Comparison of ENCODE assay signal across 15 cellular contexts in the genomic region with DNA sequence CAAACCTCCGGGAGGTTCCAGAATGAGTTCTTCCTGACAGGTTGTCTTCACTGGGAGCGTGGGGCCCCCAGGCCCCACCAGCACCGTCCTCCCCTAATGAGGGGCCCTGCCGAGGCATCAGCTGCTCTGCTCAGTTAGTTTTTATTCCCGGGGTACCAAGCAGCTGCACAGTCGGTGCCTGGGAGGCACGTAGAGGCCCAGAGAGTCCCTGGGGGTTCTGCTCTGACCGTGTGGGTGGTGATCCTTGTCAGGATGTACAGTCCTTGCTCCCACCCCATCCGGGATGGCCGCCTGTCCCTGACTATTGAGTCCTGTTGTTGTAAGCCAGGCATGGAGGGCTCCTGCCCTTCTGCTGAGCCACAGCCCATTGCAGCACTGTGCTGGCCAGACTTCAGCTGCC. TPM values are rescaled to one million over a fixed set of nuclear protein-coding genes. Genes with fewer than 3 reads are reported as not detected.
A peak's percentile ranks its signal among the peaks of the same experiment; 100 is the strongest.
DNase-seq lines count a peak whose midpoint lies in the region; ATAC-seq, FAIRE-seq and TF ChIP-seq lines count a peak whose summit lies in the region.
"Had no signal": no experiment of that assay in that cellular context is flagged by ENCODE, and none has a peak within 500 bp of the region (broad histone marks: within the 10 kb centered on the region; RNA-seq: fewer than 3 reads in every experiment).

No MANE protein-coding gene starts in this region.

- no peak overlapping the region for H3K4me3 ChIP-seq in BLaER1 treated with 17β-estradiol and CSF1 and Interleukin-3, amounts not matched to agents 10 nM and 100 nM
- H3K4me3 ChIP-seq in PC-3 (ENCODE audit: low read length), result no peak overlapping the region
- no peak overlapping the region for H3K4me3 ChIP-seq in endothelial cell of umbilical vein (replicated peaks in 1 of 3; ENCODE audit: insufficient read depth in 1 of 3, low read depth in 1 of 3, low read length in 3 of 3)
- H3K4me3 ChIP-seq: GM23248, Peyer's patch had no signal

- ATAC-seq in PC-3 (no peak), GM19324 (IDR thresholded peaks at IDR 0.05; ENCODE audit: low FRiP score, unreplicated experiment) (no peak), SK-N-SH treated with all-trans-retinoic acid at 6 μM for 48 hours (no peak; the same call in 2 of the 3 replicates)

- BruUV-seq in PC-3 (replicated peaks; lab: Mats Ljungman, UMichigan), result TSS peak; percentile 27
- TSS peak; percentile 15 for BruUV-seq in endothelial cell of umbilical vein (replicated peaks; lab: Mats Ljungman, UMichigan)

- no peaks in the 10 kb centered on the region for H3K9me2 ChIP-seq in PC-3 (replicated peaks; ENCODE audit: low read length)

- H3K9ac ChIP-seq in BLaER1 treated with 17β-estradiol and CSF1 and Interleukin-3, amounts not matched to agents 10 nM and 100 nM, result peak overlapping the region in 5 of 11 experiments; percentile 14 to 30 (median 25); a peak in 5 of 22 replicates
- no peak overlapping the region for H3K9ac ChIP-seq in PC-3 (ENCODE audit: low read length)
- no peak overlapping the region for H3K9ac ChIP-seq in endothelial cell of umbilical vein (replicated peaks; ENCODE audit: extremely low read depth, insufficient read depth, low read length)
- H3K9ac ChIP-seq: GM23248 had no signal

- FAIRE-seq in endothelial cell of umbilical vein (lab: Jason Lieb, UNC), result no peak
- FAIRE-seq: G401.6 had no signal

- H3K79me2 ChIP-seq in PC-3 (ENCODE audit: low read length) (no peaks in the 10 kb centered on the region), endothelial cell of umbilical vein (ENCODE audit: control insufficient read depth, insufficient read depth, low read length) (no peaks in the 10 kb centered on the region)

- H2AFZ ChIP-seq in PC-3 (ENCODE audit: low read length) (no peak overlapping the region), endothelial cell of umbilical vein (ENCODE audit: low read depth, low read length) (no peak overlapping the region)
- H2AFZ ChIP-seq: GM23248 had no signal

- H3K9me3 ChIP-seq in BLaER1 treated with 17β-estradiol and CSF1 and Interleukin-3, amounts not matched to agents 10 nM and 100 nM (replicated peaks in 1 of 11), result no peaks in the 10 kb centered on the region
- H3K9me3 ChIP-seq in PC-3 (ENCODE audit: low read length), result no peaks in the 10 kb centered on the region
- no peaks in the 10 kb centered on the region for H3K9me3 ChIP-seq in endothelial cell of umbilical vein (replicated peaks; ENCODE audit: control insufficient read depth, insufficient read depth, low read length)
- H3K9me3 ChIP-seq: Peyer's patch had no signal

- POLR2A ChIA-PET in PC-3 (lab: Charles Lee; ENCODE audit: unreplicated experiment) (no interaction called here), endothelial cell of umbilical vein (lab: Charles Lee) (no interaction called here)

- no peak overlapping the region for H3K4me2 ChIP-seq in BLaER1 treated with 17β-estradiol and CSF1 and Interleukin-3, amounts not matched to agents 10 nM and 100 nM
- H3K4me2 ChIP-seq in PC-3 (ENCODE audit: low read length), result no peak overlapping the region
- H3K4me2 ChIP-seq in endothelial cell of umbilical vein (ENCODE audit: insufficient read depth, low read length), result no peak overlapping the region

- H3K27me3 ChIP-seq in BLaER1 treated with 17β-estradiol and CSF1 and Interleukin-3, amounts not matched to agents 10 nM and 100 nM, result no peaks in the 10 kb centered on the region
- H3K27me3 ChIP-seq in PC-3 (ENCODE audit: low read length) (no peaks in the 10 kb centered on the region), endothelial cell of umbilical vein (ENCODE audit: control insufficient read depth in 2 of 2, insufficient read depth in 2 of 2, low read length in 2 of 2) (no peaks in the 10 kb centered on the region)
- H3K27me3 ChIP-seq: Peyer's patch had no signal

- dilution Hi-C loops in endothelial cell of umbilical vein (cut with MboI; ENCODE audit: extremely low pct_ligation_motif_present, low sequenced_read_pairs), result no loop called here

- CTCF ChIA-PET in PC-3 (lab: Charles Lee), result no interaction called here
- CTCF ChIA-PET in endothelial cell of umbilical vein (lab: Charles Lee), result no interaction called here

- H3K9me1 ChIP-seq in endothelial cell of umbilical vein (replicated peaks; ENCODE audit: control insufficient read depth, extremely low read depth, insufficient read depth, low read length), result no peaks in the 10 kb centered on the region

- TF ChIP-seq CTCF in PC-3 (conservative IDR thresholded peaks at IDR 0.05; ENCODE audit: low read depth, low read length) (no peak), endothelial cell of umbilical vein (IDR thresholded peaks at IDR 0.05; ENCODE audit: extremely low read depth in 1 of 2, insufficient read depth in 1 of 2, low read depth in 1 of 2, low read length in 2 of 2) (no peak)

- DNase-seq in PC-3 (no peak), endothelial cell of umbilical vein (ENCODE audit: low read depth, low spot score) (no peak)
- DNase-seq: CD8-positive, alpha-beta memory T cell; DND-41; GM23248; KG1; NCI-H1436; NCI-H2081 treated with DMSO at 0.1 percent for 48 hours; NCI-H510A treated with DMSO at 0.1 percent for 48 hours; Peyer's patch; SHP77 had no signal

- no peak for TF ChIP-seq POLR2A in endothelial cell of umbilical vein (IDR thresholded peaks at IDR 0.05; ENCODE audit: low read depth, low read length)

- intact Hi-C loops in PC-3 (cut with micrococcal nuclease) (no loop called here), endothelial cell of umbilical vein (cut with micrococcal nuclease) (no loop called here)

- peaks cover 0 to 67% (median 45%) of the 10 kb centered on the region in 11 experiments; a peak in 18 of 22 replicates for H4K20me1 ChIP-seq in BLaER1 treated with 17β-estradiol and CSF1 and Interleukin-3, amounts not matched to agents 10 nM and 100 nM
- H4K20me1 ChIP-seq in PC-3 (ENCODE audit: low read length) (no peaks in the 10 kb centered on the region), endothelial cell of umbilical vein (replicated peaks; ENCODE audit: control insufficient read depth, extremely low read depth, insufficient read depth, low read length) (no peaks in the 10 kb centered on the region)

- H3F3A ChIP-seq in PC-3 (ENCODE audit: low read length, unreplicated experiment), result no peaks in the 10 kb centered on the region

- H3K36me3 ChIP-seq in BLaER1 treated with 17β-estradiol and CSF1 and Interleukin-3, amounts not matched to agents 10 nM and 100 nM, result peaks cover 64 to 99% (median 93%) of the 10 kb centered on the region in 11 experiments
- H3K36me3 ChIP-seq in PC-3 (ENCODE audit: low read depth, low read length) (peaks cover 3% of the 10 kb centered on the region; the same call in 1 of the 2 replicates), endothelial cell of umbilical vein (ENCODE audit: control insufficient read depth in 2 of 2, extremely low read depth in 1 of 2, insufficient read depth in 2 of 2, low read length in 2 of 2) (peaks cover 6 to 40% of the 10 kb centered on the region in 2 experiments)

- H3K4me1 ChIP-seq in BLaER1 treated with 17β-estradiol and CSF1 and Interleukin-3, amounts not matched to agents 10 nM and 100 nM, result peaks cover 18 to 41% (median 29%) of the 10 kb centered on the region in 10 experiments
- no peaks in the 10 kb centered on the region for H3K4me1 ChIP-seq in PC-3 (ENCODE audit: insufficient read depth, low read length)
- no peaks in the 10 kb centered on the region for H3K4me1 ChIP-seq in endothelial cell of umbilical vein (ENCODE audit: control insufficient read depth, extremely low read depth, insufficient read depth, low read length)
- H3K4me1 ChIP-seq: Peyer's patch had no signal

- peak overlapping the region in 6 of 11 experiments; percentile 10 to 43 (median 32); a peak in 9 of 22 replicates for H3K27ac ChIP-seq in BLaER1 treated with 17β-estradiol and CSF1 and Interleukin-3, amounts not matched to agents 10 nM and 100 nM
- H3K27ac ChIP-seq in PC-3 (ENCODE audit: low read length) (no peak overlapping the region), endothelial cell of umbilical vein (ENCODE audit: insufficient read depth, low read depth, low read length) (no peak overlapping the region)
- H3K27ac ChIP-seq: GM23248, Peyer's patch had no signal

RNA-seq across cellular contexts. Expression of gene NMRAL1, which starts 18.5 kb away (rescaled TPM):
- total RNA-seq in PC-3 (2014; rRNA removed), result 92.6 and 119 TPM in 2 replicates
- total RNA-seq in endothelial cell of umbilical vein, result 38.4 and 48.0 TPM in 2 replicates
- 84.4 and 101 TPM in 2 replicates for polyA plus RNA-seq in endothelial cell of umbilical vein
- 76.1 and 86.6 TPM in 2 replicates for polyA plus RNA-seq in endothelial cell of umbilical vein (2011; cell fraction: cytosol; rRNA removed)
- polyA plus RNA-seq in endothelial cell of umbilical vein (2011; cell fraction: nucleus; rRNA removed), result 50.3 and 65.3 TPM in 2 replicates
- 52.2 and 55.6 TPM in 2 replicates for polyA plus RNA-seq in endothelial cell of umbilical vein (2012)
- polyA minus RNA-seq in endothelial cell of umbilical vein, result 45.8 and 55.4 TPM in 2 replicates
- polyA minus RNA-seq in endothelial cell of umbilical vein (2011; cell fraction: cytosol; rRNA and poly(A)+ RNA removed), result 57.0 TPM
- polyA minus RNA-seq in endothelial cell of umbilical vein (2011; cell fraction: nucleus; rRNA and poly(A)+ RNA removed), result 11.1 and 13.6 TPM in 2 replicates

RNA-seq across cellular contexts. Expression of gene HMOX2, which starts 20.2 kb away (rescaled TPM):
- 86.9 and 88.1 TPM in 2 replicates for total RNA-seq in PC-3 (2014; rRNA removed)
- 80.7 and 92.6 TPM in 2 replicates for total RNA-seq in endothelial cell of umbilical vein
- 86.3 and 91.0 TPM in 2 replicates for polyA plus RNA-seq in endothelial cell of umbilical vein
- 95.0 and 103 TPM in 2 replicates for polyA plus RNA-seq in endothelial cell of umbilical vein (2011; cell fraction: cytosol; rRNA removed)
- polyA plus RNA-seq in endothelial cell of umbilical vein (2011; cell fraction: nucleus; rRNA removed), result 48.7 and 63.5 TPM in 2 replicates
- 130 and 137 TPM in 2 replicates for polyA plus RNA-seq in endothelial cell of umbilical vein (2012)
- polyA minus RNA-seq in endothelial cell of umbilical vein, result 68.9 and 81.3 TPM in 2 replicates
- 18.0 TPM for polyA minus RNA-seq in endothelial cell of umbilical vein (2011; cell fraction: cytosol; rRNA and poly(A)+ RNA removed)
- polyA minus RNA-seq in endothelial cell of umbilical vein (2011; cell fraction: nucleus; rRNA and poly(A)+ RNA removed), result 14.4 and 18.9 TPM in 2 replicates

RNA-seq across cellular contexts. Expression of gene DNAJA3, which starts 30.3 kb away (rescaled TPM):
- 123 and 158 TPM in 2 replicates for total RNA-seq in PC-3 (2014; rRNA removed)
- total RNA-seq in endothelial cell of umbilical vein, result 40.6 and 45.4 TPM in 2 replicates
- 29.0 and 33.4 TPM in 2 replicates for polyA plus RNA-seq in endothelial cell of umbilical vein
- 36.7 and 37.7 TPM in 2 replicates for polyA plus RNA-seq in endothelial cell of umbilical vein (2011; cell fraction: cytosol; rRNA removed)
- polyA plus RNA-seq in endothelial cell of umbilical vein (2011; cell fraction: nucleus; rRNA removed), result 56.9 and 63.1 TPM in 2 replicates
- polyA plus RNA-seq in endothelial cell of umbilical vein (2012), result 34.7 and 34.9 TPM in 2 replicates
- polyA minus RNA-seq in endothelial cell of umbilical vein, result 24.4 and 27.6 TPM in 2 replicates
- polyA minus RNA-seq in endothelial cell of umbilical vein (2011; cell fraction: cytosol; rRNA and poly(A)+ RNA removed), result 36.0 TPM
- polyA minus RNA-seq in endothelial cell of umbilical vein (2011; cell fraction: nucleus; rRNA and poly(A)+ RNA removed), result 20.2 and 22.1 TPM in 2 replicates

RNA-seq across cellular contexts. Expression of gene CORO7, which starts 39.6 kb away (rescaled TPM):
- total RNA-seq in PC-3 (2014; rRNA removed) (14.1 and 14.3 TPM in 2 replicates), endothelial cell of umbilical vein (70.4 and 72.3 TPM in 2 replicates)
- polyA plus RNA-seq in endothelial cell of umbilical vein, result 42.5 and 57.1 TPM in 2 replicates
- 17.7 and 23.9 TPM in 2 replicates for polyA plus RNA-seq in endothelial cell of umbilical vein (2011; cell fraction: cytosol; rRNA removed)
- 171 and 177 TPM in 2 replicates for polyA plus RNA-seq in endothelial cell of umbilical vein (2011; cell fraction: nucleus; rRNA removed)
- polyA plus RNA-seq in endothelial cell of umbilical vein (2012), result 25.7 and 41.7 TPM in 2 replicates
- polyA minus RNA-seq in endothelial cell of umbilical vein, result 47.0 and 61.5 TPM in 2 replicates
- 13.6 TPM for polyA minus RNA-seq in endothelial cell of umbilical vein (2011; cell fraction: cytosol; rRNA and poly(A)+ RNA removed)
- 65.1 and 94.9 TPM in 2 replicates for polyA minus RNA-seq in endothelial cell of umbilical vein (2011; cell fraction: nucleus; rRNA and poly(A)+ RNA removed)

Comparison
In these comparisons a context has a peak if more than half of its experiments do, and no peak if none do; other contexts are left out.
1. H3K27ac ChIP-seq: peak in BLaER1 treated with 17β-estradiol and CSF1 and Interleukin-3, amounts not matched to agents 10 nM and 100 nM (6 of 11); none in PC-3 (single experiment) and endothelial cell of umbilical vein (single experiment).